Comparison of ENCODE assay signal across 32 cellular contexts in genomic region chr16:65574311-65574966, GRCh38.
DNase-seq lines count a peak whose midpoint lies in the region; ATAC-seq and TF ChIP-seq lines count a peak whose summit lies in the region.
"Had no signal": no experiment of that assay in that cellular context is flagged by ENCODE, and none has a peak within 500 bp of the region (broad histone marks: within the 10 kb centered on the region; RNA-seq: fewer than 3 reads in every experiment).

No MANE protein-coding gene starts in this region.

- no peak for TF ChIP-seq CTCF in natural killer cell (IDR thresholded peaks at IDR 0.05)
- TF ChIP-seq CTCF in foreskin keratinocyte (conservative IDR thresholded peaks at IDR 0.05): no peak

- ATAC-seq in natural killer cell: no peak
- ATAC-seq in foreskin keratinocyte: no peak
- ATAC-seq: GM23338; lower lobe of right lung; mucosa of descending colon; natural killer cell treated with Interleukin-12 subunit alpha and Interleukin-12 subunit beta and Interleukin-15 and Interleukin-18, amount 100 ng/mL, for 72 hours; stimulated activated naive CD8-positive, alpha-beta T cell treated with anti-CD3 and anti-CD28 coated beads, Interleukin-15, amount 100 ng/mL, for 72 hours had no signal

- DNase-seq in NCI-H1048 (lab: John Stamatoyannopoulos, UW) (peak; percentile 2), SW480 (ENCODE audit: low spot score) (peak; percentile 29), hypothalamus (lab: John Stamatoyannopoulos, UW) (peak in 26 of 51 donors; percentile 1 to 66 (median 29)), substantia nigra (lab: John Stamatoyannopoulos, UW) (peak in 35 of 49 donors; percentile 2 to 75 (median 25)), natural killer cell (no peak), foreskin keratinocyte (no peak)
- no peak for DNase-seq in stimulated activated CD4-positive, alpha-beta T cell treated with anti-CD3 and anti-CD28 coated beads, Interleukin-4, amount 100 ng/mL, for 1 hour
- DNase-seq: activated B cell treated with CpG ODN at 0.5 μM for 24 hours; activated CD4-positive, alpha-beta T cell treated with anti-CD3 and anti-CD28 coated beads, Interleukin-2, amount 10 ng/mL, durations not matched to agents 7 days and 5 days; activated effector memory CD4-positive, alpha-beta T cell treated with anti-CD3 and anti-CD28 coated beads, Interleukin-2, amount 50 U/mL, for 16 hours; activated naive CD8-positive, alpha-beta T cell treated with anti-CD3 and anti-CD28 coated beads for 36 hours; activated T-cell treated with anti-CD3 and anti-CD28 coated beads, Interleukin-2, amount 50 U/mL, for 1 hour; colonic mucosa; effector CD8-positive, alpha-beta T cell; HFFc6; lower lobe of right lung; mucosa of descending colon; NCI-H1092 treated with DMSO at 0.1 percent for 48 hours; NCI-H1694 treated with DMSO at 0.1 percent for 48 hours; NCI-H446; stimulated activated CD4-positive, alpha-beta T cell treated with anti-CD3 and anti-CD28 coated beads, Interleukin-1b, Interleukin-23, amount 100 ng/mL, for 48 hours; stimulated activated CD8-positive, alpha-beta memory T cell treated with anti-CD3 and anti-CD28 coated beads, Interleukin-4, amount 100 ng/mL, for 48 hours; stimulated activated naive CD8-positive, alpha-beta T cell treated with anti-CD3 and anti-CD28 coated beads, Interleukin-15, amount 100 ng/mL, for 72 hours; tibial artery had no signal

- peaks cover 15% of the 10 kb centered on the region for H3K4me1 ChIP-seq in foreskin keratinocyte
- H3K4me1 ChIP-seq: ascending aorta, colonic mucosa, lower lobe of right lung, right atrium auricular region, tibial artery, vagina had no signal

- H3K27ac ChIP-seq in substantia nigra (ENCODE audit: low read depth, low read length, poor library complexity, severe bottlenecking): no peak overlapping the region
- no peak overlapping the region for H3K27ac ChIP-seq in foreskin keratinocyte
- H3K27ac ChIP-seq: ascending aorta, cardiac muscle cell, colonic mucosa, lower lobe of right lung, right atrium auricular region, SK-N-MC, tibial artery, vagina had no signal

- no peaks in the 10 kb centered on the region for H3K36me3 Mint-ChIP-seq in natural killer cell
- H3K36me3 Mint-ChIP-seq: activated naive CD8-positive, alpha-beta T cell treated with anti-CD3 and anti-CD28 coated beads for 36 hours; CD14-positive monocyte; natural killer cell treated with Interleukin-12 subunit alpha and Interleukin-12 subunit beta and Interleukin-15 and Interleukin-18, amount 100 ng/mL, for 72 hours had no signal

- H3K27me3 ChIP-seq in foreskin keratinocyte: no peaks in the 10 kb centered on the region
- H3K27me3 ChIP-seq: ascending aorta, cardiac muscle cell, colonic mucosa, right atrium auricular region, tibial artery, vagina had no signal

- H3K27ac Mint-ChIP-seq in natural killer cell: no peak overlapping the region
- H3K27ac Mint-ChIP-seq: activated B cell treated with CpG ODN at 0.5 μM for 24 hours; activated CD4-positive, alpha-beta T cell treated with anti-CD3 and anti-CD28 coated beads, Interleukin-2, amount 10 ng/mL, durations not matched to agents 7 days and 5 days; activated naive CD8-positive, alpha-beta T cell treated with anti-CD3 and anti-CD28 coated beads for 36 hours; CD14-positive monocyte; GM23338; HFFc6; natural killer cell treated with Interleukin-12 subunit alpha and Interleukin-12 subunit beta and Interleukin-15 and Interleukin-18, amount 100 ng/mL, for 72 hours; stimulated activated naive CD8-positive, alpha-beta T cell treated with anti-CD3 and anti-CD28 coated beads, Interleukin-15, amount 100 ng/mL, for 72 hours had no signal

- H3K27me3 Mint-ChIP-seq in natural killer cell (ENCODE audit: low read depth in 2 of 2): no peaks in the 10 kb centered on the region
- H3K27me3 Mint-ChIP-seq: activated B cell treated with CpG ODN at 0.5 μM for 24 hours; activated CD4-positive, alpha-beta T cell treated with anti-CD3 and anti-CD28 coated beads, Interleukin-2, amount 10 ng/mL, durations not matched to agents 7 days and 5 days; activated naive CD8-positive, alpha-beta T cell treated with anti-CD3 and anti-CD28 coated beads for 36 hours; natural killer cell treated with Interleukin-12 subunit alpha and Interleukin-12 subunit beta and Interleukin-15 and Interleukin-18, amount 100 ng/mL, for 72 hours; stimulated activated naive CD8-positive, alpha-beta T cell treated with anti-CD3 and anti-CD28 coated beads, Interleukin-15, amount 100 ng/mL, for 72 hours had no signal

- H3K4me1 Mint-ChIP-seq in natural killer cell: no peaks in the 10 kb centered on the region
- H3K4me1 Mint-ChIP-seq: activated B cell treated with CpG ODN at 0.5 μM for 24 hours; activated CD4-positive, alpha-beta T cell treated with anti-CD3 and anti-CD28 coated beads, Interleukin-2, amount 10 ng/mL, durations not matched to agents 7 days and 5 days; activated naive CD8-positive, alpha-beta T cell treated with anti-CD3 and anti-CD28 coated beads for 36 hours; CD14-positive monocyte; stimulated activated naive CD8-positive, alpha-beta T cell treated with anti-CD3 and anti-CD28 coated beads, Interleukin-15, amount 100 ng/mL, for 72 hours had no signal

- intact Hi-C loops in natural killer cell (cut with micrococcal nuclease): no loop called here

- no peak overlapping the region for H3K4me3 Mint-ChIP-seq in natural killer cell
- H3K4me3 Mint-ChIP-seq: activated B cell treated with CpG ODN at 0.5 μM for 24 hours; activated CD4-positive, alpha-beta T cell treated with anti-CD3 and anti-CD28 coated beads, Interleukin-2, amount 10 ng/mL, durations not matched to agents 7 days and 5 days; activated naive CD8-positive, alpha-beta T cell treated with anti-CD3 and anti-CD28 coated beads for 36 hours; CD14-positive monocyte; GM23338; HFFc6; natural killer cell treated with Interleukin-12 subunit alpha and Interleukin-12 subunit beta and Interleukin-15 and Interleukin-18, amount 100 ng/mL, for 72 hours; stimulated activated naive CD8-positive, alpha-beta T cell treated with anti-CD3 and anti-CD28 coated beads, Interleukin-15, amount 100 ng/mL, for 72 hours had no signal

- H3K9me3 Mint-ChIP-seq in natural killer cell: peaks cover 0 to 7% of the 10 kb centered on the region in 2 donors
- H3K9me3 Mint-ChIP-seq: natural killer cell treated with Interleukin-12 subunit alpha and Interleukin-12 subunit beta and Interleukin-15 and Interleukin-18, amount 100 ng/mL, for 72 hours had no signal

Comparison
In these comparisons a context has a peak if more than half of its experiments do, and no peak if none do; other contexts are left out.
1. DNase-seq: peak in NCI-H1048 (single experiment), SW480 (single experiment), hypothalamus (26 of 51) and substantia nigra (35 of 49); none in natural killer cell (single experiment), foreskin keratinocyte (0 of 2) and stimulated activated CD4-positive, alpha-beta T cell treated with anti-CD3 and anti-CD28 coated beads, Interleukin-4, amount 100 ng/mL, for 1 hour (single experiment).